In the genomic region with DNA sequence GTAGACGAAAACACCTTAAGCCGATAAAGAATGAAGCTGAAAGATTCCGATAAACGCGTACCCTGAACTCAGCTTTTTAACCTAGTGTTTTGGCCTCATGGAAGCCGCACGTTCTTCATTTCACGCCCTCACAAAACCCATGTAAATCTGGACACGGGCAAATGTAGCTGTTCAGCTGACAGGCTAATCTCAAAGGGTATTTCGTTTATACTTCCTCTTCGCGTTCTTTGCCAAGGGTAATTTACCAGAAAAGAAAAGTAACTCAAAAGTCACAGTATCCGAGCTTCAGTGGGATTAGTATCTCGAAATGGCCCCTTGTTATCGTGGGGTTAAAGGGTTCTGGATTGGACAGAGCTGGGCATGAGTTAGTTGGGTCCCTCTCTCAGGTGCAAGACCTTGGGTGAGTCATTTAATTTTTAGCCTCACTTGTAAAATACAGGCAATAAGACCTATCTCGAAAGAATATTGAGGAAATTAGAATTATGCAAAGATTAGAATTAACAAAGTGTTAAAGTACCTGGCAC, we compare ENCODE assay signal across 8 cellular contexts. TPM values are rescaled to one million over a fixed set of nuclear protein-coding genes. Genes with fewer than 3 reads are reported as not detected.
DNase-seq lines count a peak whose midpoint lies in the region; ATAC-seq and TF ChIP-seq lines count a peak whose summit lies in the region.

No MANE protein-coding gene starts in this region.

- TF ChIP-seq CTCF in 22Rv1 (IDR thresholded peaks at IDR 0.05) (no peak), NB4 (IDR thresholded peaks at IDR 0.05; ENCODE audit: low read depth, low read length) (no peak), osteocyte (IDR thresholded peaks at IDR 0.05) (no peak)

- no peaks in the 10 kb centered on the region for H3K27me3 ChIP-seq in endocrine pancreas (ENCODE audit: control insufficient read depth, insufficient read depth, low read length)

- H3K27ac ChIP-seq in 22Rv1, result peak overlapping the region; percentile 92

- peak overlapping the region; percentile 99 for H3K27ac Mint-ChIP-seq in osteocyte (ENCODE audit: unreplicated experiment)

- H3K9ac ChIP-seq in endocrine pancreas (ENCODE audit: control insufficient read depth, insufficient read depth, low read length), result peak overlapping the region; percentile 73

- H3K27me3 Mint-ChIP-seq in osteocyte (ENCODE audit: unreplicated experiment), result no peaks in the 10 kb centered on the region

- H3K4me1 Mint-ChIP-seq in osteocyte (ENCODE audit: unreplicated experiment), result peaks cover 35% of the 10 kb centered on the region

- H3K36me3 ChIP-seq in endocrine pancreas (ENCODE audit: control insufficient read depth, insufficient read depth, low read length), result no peaks in the 10 kb centered on the region

- H3K9me3 ChIP-seq in endocrine pancreas (ENCODE audit: control insufficient read depth, low read length), result no peaks in the 10 kb centered on the region

- no peak for TF ChIP-seq POLR2A in NB4 (IDR thresholded peaks at IDR 0.05; ENCODE audit: extremely low read depth, insufficient read length)

- H3K36me3 Mint-ChIP-seq in osteocyte (ENCODE audit: unreplicated experiment), result peaks cover 4% of the 10 kb centered on the region

- peak overlapping the region; percentile 90 for H3K4me3 ChIP-seq in NB4 (ENCODE audit: low read depth, low read length)
- H3K4me3 ChIP-seq in endocrine pancreas (ENCODE audit: control insufficient read depth, insufficient read depth, low read length), result peak overlapping the region; percentile 65

- ATAC-seq in GM19351 (IDR thresholded peaks at IDR 0.05; ENCODE audit: unreplicated experiment), result peak; percentile 14

- H3K4me3 Mint-ChIP-seq in osteocyte (ENCODE audit: unreplicated experiment), result peak overlapping the region; percentile 99

- H3K9me3 Mint-ChIP-seq in osteocyte (ENCODE audit: unreplicated experiment), result no peaks in the 10 kb centered on the region

- peaks cover 10% of the 10 kb centered on the region for H3K4me1 ChIP-seq in endocrine pancreas (ENCODE audit: control insufficient read depth, insufficient read depth, low read length)

- DNase-seq in NB4 (ENCODE audit: low read depth), result no peak
- DNase-seq in osteocyte (ENCODE audit: extremely low spot score, unreplicated experiment), result no peak
- no peak for DNase-seq in NCI-H524 treated with DMSO at 0.1 percent for 48 hours (lab: John Stamatoyannopoulos, UW)
- no peak for DNase-seq in SKM-1 treated with dmso at 0.1 percent for 144 hours (lab: John Stamatoyannopoulos, UW; ENCODE audit: unreplicated experiment)
- no peak for DNase-seq in HuH-7 (ENCODE audit: low spot score)

RNA-seq across cellular contexts. Expression of gene CALM2, which starts 0.8 kb away (rescaled TPM):
- 594 TPM in 2 replicates for total RNA-seq in osteocyte

RNA-seq across cellular contexts. Expression of gene STPG4, which starts 22.0 kb away (rescaled TPM):
- total RNA-seq in osteocyte, result 0.37 and 0.56 TPM in 2 replicates
